ENCODE assay signal across 20 cellular contexts in genomic region chr11:1231396-1232327, GRCh38. TPM values are rescaled to one million over a fixed set of nuclear protein-coding genes. Genes with fewer than 3 reads are reported as not detected.
A peak's percentile ranks its signal among the peaks of the same experiment; 100 is the strongest.
DNase-seq lines count a peak whose midpoint lies in the region; ATAC-seq, FAIRE-seq and TF ChIP-seq lines count a peak whose summit lies in the region.
"Had no signal": no experiment of that assay in that cellular context is flagged by ENCODE, and none has a peak within 500 bp of the region (broad histone marks: within the 10 kb centered on the region; RNA-seq: fewer than 3 reads in every experiment).

No MANE protein-coding gene starts in this region.

- H3K27me3 ChIP-seq in endodermal cell (ENCODE audit: control insufficient read depth, insufficient read depth, low read length, poor library complexity, severe bottlenecking) (no peaks in the 10 kb centered on the region), osteoblast (ENCODE audit: insufficient read depth, low read length) (no peaks in the 10 kb centered on the region)
- H3K27me3 ChIP-seq: cardiac muscle cell, testis had no signal

- 85 to 93% methylated on average over 11 to 31 of the region's 31 CpGs for WGBS in endodermal cell (ENCODE audit: insufficient coverage in 1 of 2, insufficient read length in 1 of 2), 2 experiments

- no peak overlapping the region for H3K9ac ChIP-seq in endodermal cell (ENCODE audit: extremely low read depth, low read length, poor library complexity, severe bottlenecking)

- H3K27ac ChIP-seq in endodermal cell (ENCODE audit: low read depth, low read length), result no peak overlapping the region
- H3K27ac ChIP-seq in osteoblast (ENCODE audit: low read depth, low read length), result no peak overlapping the region
- H3K27ac ChIP-seq: 22Rv1, cardiac muscle cell, SJCRH30, testis had no signal

- no peaks in the 10 kb centered on the region for H3K27me3 Mint-ChIP-seq in endodermal cell (ENCODE audit: insufficient read depth)
- H3K27me3 Mint-ChIP-seq: activated CD4-positive, alpha-beta T cell treated with anti-CD3 and anti-CD28 coated beads, Interleukin-2, amount 10 ng/mL, durations not matched to agents 7 days and 5 days; CD4-positive, CD25-positive, alpha-beta regulatory T cell had no signal

- TF ChIP-seq CTCF in endodermal cell (conservative IDR thresholded peaks at IDR 0.05), result no peak
- no peak for TF ChIP-seq CTCF in osteoblast (IDR thresholded peaks at IDR 0.05; ENCODE audit: extremely low read depth, low read depth, low read length)

- H2AFZ ChIP-seq in osteoblast (ENCODE audit: low read length), result no peak overlapping the region

- no peak overlapping the region for H3K4me2 ChIP-seq in osteoblast (ENCODE audit: insufficient read depth, low read length)

- H3K36me3 ChIP-seq in endodermal cell (ENCODE audit: control insufficient read depth, insufficient read depth, low read length), result no peaks in the 10 kb centered on the region
- H3K36me3 ChIP-seq in osteoblast (ENCODE audit: insufficient read depth, low read length), result no peaks in the 10 kb centered on the region
- H3K36me3 ChIP-seq: cardiac muscle cell, SJCRH30 had no signal

- H3K36me3 Mint-ChIP-seq in endodermal cell (ENCODE audit: low read depth), result no peaks in the 10 kb centered on the region
- H3K36me3 Mint-ChIP-seq: CD4-positive, CD25-positive, alpha-beta regulatory T cell had no signal

- TF ChIP-seq POLR2A in GM12892 (IDR thresholded peaks at IDR 0.05; ENCODE audit: low read depth, low read length), result no peak

- no peak overlapping the region for H3K4me3 Mint-ChIP-seq in endodermal cell
- H3K4me3 Mint-ChIP-seq: activated CD4-positive, alpha-beta T cell treated with anti-CD3 and anti-CD28 coated beads, Interleukin-2, amount 10 ng/mL, durations not matched to agents 7 days and 5 days; CD4-positive, CD25-positive, alpha-beta regulatory T cell; nephron had no signal

- H3K9me3 ChIP-seq in endodermal cell (ENCODE audit: control insufficient read depth, low read length) (no peaks in the 10 kb centered on the region), osteoblast (ENCODE audit: low read depth, low read length) (no peaks in the 10 kb centered on the region)
- H3K9me3 ChIP-seq: SJCRH30, testis had no signal

- no peak overlapping the region for H3K27ac Mint-ChIP-seq in endodermal cell
- H3K27ac Mint-ChIP-seq: activated CD4-positive, alpha-beta T cell treated with anti-CD3 and anti-CD28 coated beads, Interleukin-2, amount 10 ng/mL, durations not matched to agents 7 days and 5 days; CD4-positive, CD25-positive, alpha-beta regulatory T cell; nephron had no signal

- H3K4me1 ChIP-seq in endodermal cell (ENCODE audit: control insufficient read depth, insufficient read depth, low read length) (no peaks in the 10 kb centered on the region), osteoblast (ENCODE audit: insufficient read depth, low read length) (no peaks in the 10 kb centered on the region)
- H3K4me1 ChIP-seq: SJCRH30, testis had no signal

- H3K4me3 ChIP-seq in endodermal cell (ENCODE audit: low read length), result no peak overlapping the region
- H3K4me3 ChIP-seq in osteoblast (ENCODE audit: insufficient read depth, low read length), result no peak overlapping the region
- H3K4me3 ChIP-seq: cardiac muscle cell, SJCRH30, testis had no signal

- no peaks in the 10 kb centered on the region for H4K20me1 ChIP-seq in osteoblast (ENCODE audit: insufficient read depth, low read length)

- no peaks in the 10 kb centered on the region for H3K9me3 Mint-ChIP-seq in endodermal cell
- H3K9me3 Mint-ChIP-seq: activated CD4-positive, alpha-beta T cell treated with anti-CD3 and anti-CD28 coated beads, Interleukin-2, amount 10 ng/mL, durations not matched to agents 7 days and 5 days; CD4-positive, CD25-positive, alpha-beta regulatory T cell; nephron had no signal

- FAIRE-seq in GM12892 (lab: Jason Lieb, UNC), result no peak

- DNase-seq in NCI-H146 (lab: John Stamatoyannopoulos, UW) (peak; percentile 31), NCI-H146 treated with DMSO at 0.1 percent for 48 hours (lab: John Stamatoyannopoulos, UW; ENCODE audit: unreplicated experiment) (no peak), GM12892 (ENCODE audit: insufficient read length) (peak; percentile 30), endodermal cell (peak; percentile 39), osteoblast (ENCODE audit: insufficient read length, low spot score, missing footprints) (peak; percentile 76), pons (ENCODE audit: low spot score) (no peak), NCI-H526 treated with DMSO at 0.1 percent for 48 hours (lab: John Stamatoyannopoulos, UW) (no peak)
- DNase-seq: activated CD4-positive, alpha-beta T cell treated with anti-CD3 and anti-CD28 coated beads, Interleukin-2, amount 10 ng/mL, durations not matched to agents 7 days and 5 days; CD4-positive, CD25-positive, alpha-beta regulatory T cell; EL; foreskin fibroblast; MV-4-11; SJCRH30; stimulated activated CD4-positive, alpha-beta T cell treated with anti-CD3 and anti-CD28 coated beads, Interleukin-2, amount 100 ng/mL, for 24 hours; testis had no signal

- no peaks in the 10 kb centered on the region for H3K4me1 Mint-ChIP-seq in endodermal cell
- H3K4me1 Mint-ChIP-seq: activated CD4-positive, alpha-beta T cell treated with anti-CD3 and anti-CD28 coated beads, Interleukin-2, amount 10 ng/mL, durations not matched to agents 7 days and 5 days; CD4-positive, CD25-positive, alpha-beta regulatory T cell; nephron had no signal

- no peak for ATAC-seq in GM19023 (IDR thresholded peaks at IDR 0.05; ENCODE audit: unreplicated experiment)

- no peaks in the 10 kb centered on the region for H3K79me2 ChIP-seq in osteoblast (ENCODE audit: insufficient read depth, low read length)

RNA-seq across cellular contexts. Expression of gene MUC5B, which starts 8.8 kb away (rescaled TPM):
- polyA plus RNA-seq in GM12892 (2012; ENCODE audit: missing spikeins), result 0.02 TPM
- not detected for total RNA-seq in endodermal cell
- 0.04 TPM for polyA plus RNA-seq in endodermal cell (2013, experiment 1 of 2)
- 0.04 TPM for polyA plus RNA-seq in endodermal cell (2013, experiment 2 of 2)
- total RNA-seq in osteoblast, result not detected in 2 replicates
- total RNA-seq: activated CD4-positive, alpha-beta T cell treated with anti-CD3 and anti-CD28 coated beads, Interleukin-2, amount 10 ng/mL, durations not matched to agents 7 days and 5 days; cardiac muscle cell; CD4-positive, CD25-positive, alpha-beta regulatory T cell; lung microvascular endothelial cell; SJCRH30 had no signal
- polyA plus RNA-seq: cardiac muscle cell; CD4-positive, CD25-positive, alpha-beta regulatory T cell had no signal

Comparison
In these comparisons a context has a peak if more than half of its experiments do, and no peak if none do; other contexts are left out.
1. DNase-seq: peak in NCI-H146 (single experiment), GM12892 (single experiment), endodermal cell (single experiment) and osteoblast (single experiment); none in NCI-H146 treated with DMSO at 0.1 percent for 48 hours (single experiment), pons (single experiment) and NCI-H526 treated with DMSO at 0.1 percent for 48 hours (single experiment).